ENCODE assay signal across 1 cellular context in the genomic region with DNA sequence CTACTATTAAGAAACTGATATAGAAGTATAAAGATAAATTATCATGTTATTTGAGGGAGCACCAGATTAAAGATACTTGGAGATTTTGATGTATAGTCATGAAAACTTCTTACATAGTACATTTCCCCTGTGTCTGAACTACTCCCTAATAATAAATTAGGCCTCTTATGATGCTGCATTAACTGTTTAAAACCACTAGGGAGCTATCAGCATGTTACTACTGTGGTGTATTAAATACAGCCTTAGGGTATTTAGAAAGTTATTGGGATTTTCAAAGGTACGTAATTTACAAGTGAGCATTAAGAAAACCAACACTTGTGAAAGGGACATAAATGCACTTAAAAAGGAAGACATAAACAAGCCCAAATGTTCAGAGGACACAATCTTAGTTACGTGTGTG.
TF ChIP-seq lines count a peak whose summit lies in the region.

No MANE protein-coding gene starts in this region.

TF ChIP-seq in WTC11, 78 proteins besides CTCF, POLR2A, EP300 and RAD21 (continued from another document):
- no peak for TF ChIP-seq ZNF425 (CRISPR knock-in tag; conservative IDR thresholded peaks at IDR 0.05)
- TF ChIP-seq, protein P1, sequence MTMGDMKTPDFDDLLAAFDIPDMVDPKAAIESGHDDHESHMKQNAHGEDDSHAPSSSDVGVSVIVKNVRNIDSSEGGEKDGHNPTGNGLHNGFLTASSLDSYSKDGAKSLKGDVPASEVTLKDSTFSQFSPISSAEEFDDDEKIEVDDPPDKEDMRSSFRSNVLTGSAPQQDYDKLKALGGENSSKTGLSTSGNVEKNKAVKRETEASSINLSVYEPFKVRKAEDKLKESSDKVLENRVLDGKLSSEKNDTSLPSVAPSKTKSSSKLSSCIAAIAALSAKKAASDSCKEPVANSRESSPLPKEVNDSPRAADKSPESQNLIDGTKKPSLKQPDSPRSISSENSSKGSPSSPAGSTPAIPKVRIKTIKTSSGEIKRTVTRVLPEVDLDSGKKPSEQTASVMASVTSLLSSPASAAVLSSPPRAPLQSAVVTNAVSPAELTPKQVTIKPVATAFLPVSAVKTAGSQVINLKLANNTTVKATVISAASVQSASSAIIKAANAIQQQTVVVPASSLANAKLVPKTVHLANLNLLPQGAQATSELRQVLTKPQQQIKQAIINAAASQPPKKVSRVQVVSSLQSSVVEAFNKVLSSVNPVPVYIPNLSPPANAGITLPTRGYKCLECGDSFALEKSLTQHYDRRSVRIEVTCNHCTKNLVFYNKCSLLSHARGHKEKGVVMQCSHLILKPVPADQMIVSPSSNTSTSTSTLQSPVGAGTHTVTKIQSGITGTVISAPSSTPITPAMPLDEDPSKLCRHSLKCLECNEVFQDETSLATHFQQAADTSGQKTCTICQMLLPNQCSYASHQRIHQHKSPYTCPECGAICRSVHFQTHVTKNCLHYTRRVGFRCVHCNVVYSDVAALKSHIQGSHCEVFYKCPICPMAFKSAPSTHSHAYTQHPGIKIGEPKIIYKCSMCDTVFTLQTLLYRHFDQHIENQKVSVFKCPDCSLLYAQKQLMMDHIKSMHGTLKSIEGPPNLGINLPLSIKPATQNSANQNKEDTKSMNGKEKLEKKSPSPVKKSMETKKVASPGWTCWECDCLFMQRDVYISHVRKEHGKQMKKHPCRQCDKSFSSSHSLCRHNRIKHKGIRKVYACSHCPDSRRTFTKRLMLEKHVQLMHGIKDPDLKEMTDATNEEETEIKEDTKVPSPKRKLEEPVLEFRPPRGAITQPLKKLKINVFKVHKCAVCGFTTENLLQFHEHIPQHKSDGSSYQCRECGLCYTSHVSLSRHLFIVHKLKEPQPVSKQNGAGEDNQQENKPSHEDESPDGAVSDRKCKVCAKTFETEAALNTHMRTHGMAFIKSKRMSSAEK (CRISPR knock-in tag; IDR thresholded peaks at IDR 0.05; ENCODE audit: borderline replicate concordance) = no peak
- TF ChIP-seq ZBTB43 (CRISPR knock-in tag; IDR thresholded peaks at IDR 0.05) = no peak
- no peak for TF ChIP-seq NFE2L1 (CRISPR knock-in tag; IDR thresholded peaks at IDR 0.05)
- TF ChIP-seq FOXP4 (CRISPR knock-in tag; IDR thresholded peaks at IDR 0.05) = no peak
